In genomic region chr17:41760878-41761277, GRCh38 we compare ENCODE assay signal across 1 cellular context.
TF ChIP-seq lines count a peak whose summit lies in the region.

No MANE protein-coding gene starts in this region.

TF ChIP-seq in IMR-90, 13 proteins besides CTCF, POLR2A, EP300 and RAD21:
- TF ChIP-seq USF2 (IDR thresholded peaks at IDR 0.05; ENCODE audit: low read depth, low read length), result no peak
